ENCODE assay signal across 12 cellular contexts in the genomic region with DNA sequence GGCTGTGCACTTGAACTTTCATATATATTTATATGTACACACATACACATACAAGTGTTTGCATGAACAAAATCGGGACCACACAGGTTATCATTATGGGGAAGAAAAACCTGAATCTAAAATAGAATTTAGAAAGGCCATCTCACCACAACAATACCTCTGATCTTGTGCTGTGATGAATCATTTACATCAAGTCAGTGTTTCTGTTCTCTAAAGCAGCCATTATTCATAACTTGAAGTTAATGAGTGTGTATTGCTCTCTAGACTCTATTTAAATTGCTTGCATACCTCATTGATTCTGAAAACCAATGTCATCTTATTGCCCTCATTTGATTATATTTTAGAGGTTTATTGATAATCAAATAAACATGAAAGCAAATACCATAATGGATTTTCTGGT.
DNase-seq lines count a peak whose midpoint lies in the region; ATAC-seq and TF ChIP-seq lines count a peak whose summit lies in the region.
"Had no signal": no experiment of that assay in that cellular context is flagged by ENCODE, and none has a peak within 500 bp of the region (broad histone marks: within the 10 kb centered on the region; RNA-seq: fewer than 3 reads in every experiment).

No MANE protein-coding gene starts in this region.

- DNase-seq in activated T-cell treated with anti-CD3 and anti-CD28 coated beads, Interleukin-2, amount 50 U/mL, for 24 hours = no peak
- no peak for DNase-seq in activated T-cell treated with anti-CD3 and anti-CD28 coated beads, Interleukin-2, amount 50 U/mL, for 1 hour
- peak; percentile 3 for DNase-seq in stimulated activated naive B cell treated with anti-CD40 and anti-IgM and Interleukin-4, amounts not matched to agents 10 μg/mL and 1 μg/mL and 100 μg/mL, for 72 hours
- DNase-seq in NCI-H1930 (lab: John Stamatoyannopoulos, UW) = no peak
- no peak for DNase-seq in AG08396 (ENCODE audit: low spot score)
- no peak for DNase-seq in smooth muscle cell (lab: John Stamatoyannopoulos, UW; ENCODE audit: unreplicated experiment)
- DNase-seq: left colon, NCI-H2029, SHP77 treated with DMSO at 0.1 percent for 48 hours had no signal

- H3K27ac Mint-ChIP-seq in activated T-cell treated with anti-CD3 and anti-CD28 coated beads, Interleukin-2, amount 50 U/mL, for 24 hours = peak overlapping the region; percentile 59
- no peak overlapping the region for H3K27ac Mint-ChIP-seq in stimulated activated naive B cell treated with anti-CD40 and anti-IgM and Interleukin-4, amounts not matched to agents 10 μg/mL and 1 μg/mL and 100 μg/mL, for 72 hours

- no peaks in the 10 kb centered on the region for H3K79me2 ChIP-seq in smooth muscle cell (ENCODE audit: low read depth)
- H3K79me2 ChIP-seq: parathyroid adenoma had no signal

- ATAC-seq in GM21619 (IDR thresholded peaks at IDR 0.05; ENCODE audit: unreplicated experiment) (peak; percentile 98), HG03175 (IDR thresholded peaks at IDR 0.05; ENCODE audit: unreplicated experiment) (peak; percentile 96)
- peak; percentile 96 to 97 for ATAC-seq in stimulated activated naive B cell treated with anti-CD40 and anti-IgM and Interleukin-4, amounts not matched to agents 10 μg/mL and 1 μg/mL and 100 μg/mL, for 72 hours (replicated peaks)
- ATAC-seq: left colon had no signal

- H3K4me1 Mint-ChIP-seq in activated T-cell treated with anti-CD3 and anti-CD28 coated beads, Interleukin-2, amount 50 U/mL, for 24 hours (ENCODE audit: low read depth) = peaks cover 44% of the 10 kb centered on the region
- peaks cover 17 to 54% of the 10 kb centered on the region in 2 donors for H3K4me1 Mint-ChIP-seq in stimulated activated naive B cell treated with anti-CD40 and anti-IgM and Interleukin-4, amounts not matched to agents 10 μg/mL and 1 μg/mL and 100 μg/mL, for 72 hours

- H3K9ac ChIP-seq in smooth muscle cell (ENCODE audit: low read depth) = no peak overlapping the region
- H3K9ac ChIP-seq: parathyroid adenoma had no signal

- 86% methylated on average over 1 of the region's 1 CpG for WGBS in smooth muscle cell (ENCODE audit: low lambda C conversion rate)

- no peaks in the 10 kb centered on the region for H3K4me1 ChIP-seq in smooth muscle cell (ENCODE audit: low read depth)
- H3K4me1 ChIP-seq: parathyroid adenoma had no signal

- no peak overlapping the region for H2AFZ ChIP-seq in smooth muscle cell (ENCODE audit: low read depth)
- H2AFZ ChIP-seq: parathyroid adenoma had no signal

- no peaks in the 10 kb centered on the region for H3K36me3 Mint-ChIP-seq in activated T-cell treated with anti-CD3 and anti-CD28 coated beads, Interleukin-2, amount 50 U/mL, for 24 hours (ENCODE audit: low read depth)
- H3K36me3 Mint-ChIP-seq in stimulated activated naive B cell treated with anti-CD40 and anti-IgM and Interleukin-4, amounts not matched to agents 10 μg/mL and 1 μg/mL and 100 μg/mL, for 72 hours = peaks cover 9 to 13% of the 10 kb centered on the region in 2 donors

- H3F3A ChIP-seq in smooth muscle cell (ENCODE audit: low read depth) = peaks cover 6% of the 10 kb centered on the region

- TF ChIP-seq CTCF in smooth muscle cell (IDR thresholded peaks at IDR 0.05; ENCODE audit: borderline replicate concordance, insufficient read depth, poor library complexity, severe bottlenecking) = no peak

- H3K4me2 ChIP-seq in smooth muscle cell = no peak overlapping the region

- H4K20me1 ChIP-seq in smooth muscle cell (ENCODE audit: low read depth) = peaks cover 27% of the 10 kb centered on the region

- H3K9me3 Mint-ChIP-seq in activated T-cell treated with anti-CD3 and anti-CD28 coated beads, Interleukin-2, amount 50 U/mL, for 24 hours = no peaks in the 10 kb centered on the region
- H3K9me3 Mint-ChIP-seq in stimulated activated naive B cell treated with anti-CD40 and anti-IgM and Interleukin-4, amounts not matched to agents 10 μg/mL and 1 μg/mL and 100 μg/mL, for 72 hours = peaks cover 0 to 2% of the 10 kb centered on the region in 2 donors

- no peak overlapping the region for H3K4me3 Mint-ChIP-seq in activated T-cell treated with anti-CD3 and anti-CD28 coated beads, Interleukin-2, amount 50 U/mL, for 24 hours
- H3K4me3 Mint-ChIP-seq in stimulated activated naive B cell treated with anti-CD40 and anti-IgM and Interleukin-4, amounts not matched to agents 10 μg/mL and 1 μg/mL and 100 μg/mL, for 72 hours = peak overlapping the region in 1 of 2 donors; percentile 59

- no peak overlapping the region for H3K27ac ChIP-seq in smooth muscle cell (ENCODE audit: low read depth)
- H3K27ac ChIP-seq: parathyroid adenoma had no signal

- H3K27me3 ChIP-seq in smooth muscle cell (ENCODE audit: low read depth) = no peaks in the 10 kb centered on the region

- no peaks in the 10 kb centered on the region for H3K9me3 ChIP-seq in smooth muscle cell (replicated peaks; ENCODE audit: low read depth)

- no peaks in the 10 kb centered on the region for H3K27me3 Mint-ChIP-seq in activated T-cell treated with anti-CD3 and anti-CD28 coated beads, Interleukin-2, amount 50 U/mL, for 24 hours
- no peaks in the 10 kb centered on the region for H3K27me3 Mint-ChIP-seq in stimulated activated naive B cell treated with anti-CD40 and anti-IgM and Interleukin-4, amounts not matched to agents 10 μg/mL and 1 μg/mL and 100 μg/mL, for 72 hours

- no peak overlapping the region for H3K4me3 ChIP-seq in smooth muscle cell

- peaks cover 40% of the 10 kb centered on the region for H3K36me3 ChIP-seq in smooth muscle cell (ENCODE audit: low read depth)
